ENCODE assay signal across 12 cellular contexts in genomic region chr14:93085916-93086315, GRCh38. TPM values are rescaled to one million over a fixed set of nuclear protein-coding genes. Genes with fewer than 3 reads are reported as not detected.
DNase-seq lines count a peak whose midpoint lies in the region; ATAC-seq lines count a peak whose summit lies in the region.
"Had no signal": no experiment of that assay in that cellular context is flagged by ENCODE, and none has a peak within 500 bp of the region (broad histone marks: within the 10 kb centered on the region; RNA-seq: fewer than 3 reads in every experiment).

No MANE protein-coding gene starts in this region.

- H3K27me3 ChIP-seq in ectodermal cell (ENCODE audit: control insufficient read depth, insufficient read depth, low read length, poor library complexity, severe bottlenecking), result no peaks in the 10 kb centered on the region
- H3K27me3 ChIP-seq in effector memory CD4-positive, alpha-beta T cell (replicated peaks; ENCODE audit: control insufficient read depth, insufficient read depth, low read length, poor library complexity, severe bottlenecking), result no peaks in the 10 kb centered on the region
- H3K27me3 ChIP-seq: hepatocyte, spleen, upper lobe of right lung had no signal

- H3K4me1 ChIP-seq in ectodermal cell (ENCODE audit: control insufficient read depth, insufficient read depth, low read length) (peaks cover 35% of the 10 kb centered on the region), mesodermal cell (ENCODE audit: control insufficient read depth, insufficient read depth, low read length, poor library complexity, severe bottlenecking) (peaks cover 13% of the 10 kb centered on the region)
- peaks cover 12% of the 10 kb centered on the region for H3K4me1 ChIP-seq in effector memory CD4-positive, alpha-beta T cell (ENCODE audit: control insufficient read depth, insufficient read depth, low read length, poor library complexity, severe bottlenecking)

- H3K4me3 ChIP-seq in ectodermal cell (ENCODE audit: insufficient read depth, low read depth, low read length) (no peak overlapping the region), mesodermal cell (ENCODE audit: extremely low read depth, insufficient read depth, low read length, poor library complexity, severe bottlenecking) (no peak overlapping the region)
- H3K4me3 ChIP-seq in effector memory CD4-positive, alpha-beta T cell (ENCODE audit: insufficient read depth, low read depth, low read length, poor library complexity, severe bottlenecking), result no peak overlapping the region
- H3K4me3 ChIP-seq: hepatocyte, spleen, upper lobe of right lung had no signal

- H3K36me3 ChIP-seq in KOPT-K1 (ENCODE audit: insufficient read depth, low read length), result no peaks in the 10 kb centered on the region
- no peaks in the 10 kb centered on the region for H3K36me3 ChIP-seq in ectodermal cell (ENCODE audit: control insufficient read depth, insufficient read depth, low read length)
- H3K36me3 ChIP-seq in mesodermal cell (ENCODE audit: control insufficient read depth, insufficient read depth, low read length), result no peaks in the 10 kb centered on the region
- H3K36me3 ChIP-seq in effector memory CD4-positive, alpha-beta T cell (ENCODE audit: control insufficient read depth, insufficient read depth, low read length), result no peaks in the 10 kb centered on the region
- H3K36me3 ChIP-seq: upper lobe of right lung had no signal

- H3K27ac ChIP-seq in KOPT-K1 (ENCODE audit: low read depth, low read length, poor library complexity, severe bottlenecking) (peak overlapping the region; percentile 42), ectodermal cell (ENCODE audit: insufficient read depth, low read depth, low read length, poor library complexity, severe bottlenecking) (peak overlapping the region; percentile 23), mesodermal cell (ENCODE audit: low read depth, low read length, severe bottlenecking) (peak overlapping the region; percentile 49)
- no peak overlapping the region for H3K27ac ChIP-seq in effector memory CD4-positive, alpha-beta T cell (ENCODE audit: insufficient read depth, low read length, poor library complexity, severe bottlenecking)
- H3K27ac ChIP-seq: hepatocyte, upper lobe of right lung had no signal

- no peaks in the 10 kb centered on the region for H3K9me3 ChIP-seq in KOPT-K1 (ENCODE audit: insufficient read depth, low read length, poor library complexity, severe bottlenecking)
- H3K9me3 ChIP-seq in ectodermal cell (ENCODE audit: control insufficient read depth, low read length), result no peaks in the 10 kb centered on the region
- peaks cover 4% of the 10 kb centered on the region for H3K9me3 ChIP-seq in mesodermal cell (ENCODE audit: control insufficient read depth, low read length)
- no peaks in the 10 kb centered on the region for H3K9me3 ChIP-seq in effector memory CD4-positive, alpha-beta T cell (ENCODE audit: control insufficient read depth, low read length)
- H3K9me3 ChIP-seq: spleen, upper lobe of right lung had no signal

- DNase-seq in ELF-1 (ENCODE audit: low read depth, low spot score) (peak; percentile 74), T1000 (lab: John Stamatoyannopoulos, UW) (no peak), DMS114 treated with DMSO at 0.1 percent for 48 hours (lab: John Stamatoyannopoulos, UW; ENCODE audit: unreplicated experiment) (no peak)
- no peak for DNase-seq in effector memory CD4-positive, alpha-beta T cell
- DNase-seq: spleen, T-helper 2 cell, upper lobe of right lung had no signal

- no peak for ATAC-seq in HG03039 (IDR thresholded peaks at IDR 0.05; ENCODE audit: unreplicated experiment)
- ATAC-seq: upper lobe of right lung had no signal

- WGBS in ectodermal cell, 2 experiments, result 22 to 41% methylated on average over 3 of the region's 3 CpGs
- 13 to 29% methylated on average over 1 of the region's 3 CpGs for WGBS in mesodermal cell (ENCODE audit: insufficient coverage in 2 of 2), 2 experiments

RNA-seq across cellular contexts. Expression of gene ITPK1, which starts 29.8 kb away (rescaled TPM):
- polyA plus RNA-seq in ectodermal cell (2013, experiment 1 of 4), result 47.0 TPM
- 46.2 TPM for polyA plus RNA-seq in ectodermal cell (2013, experiment 2 of 4)
- 28.8 TPM for polyA plus RNA-seq in ectodermal cell (2013, experiment 3 of 4)
- polyA plus RNA-seq in ectodermal cell (2013, experiment 4 of 4), result 30.7 TPM
- 20.5 TPM for polyA plus RNA-seq in mesodermal cell (2013, experiment 1 of 2)
- 17.4 TPM for polyA plus RNA-seq in mesodermal cell (2013, experiment 2 of 2)
